Comparison of ENCODE assay signal across 8 cellular contexts in the genomic region with DNA sequence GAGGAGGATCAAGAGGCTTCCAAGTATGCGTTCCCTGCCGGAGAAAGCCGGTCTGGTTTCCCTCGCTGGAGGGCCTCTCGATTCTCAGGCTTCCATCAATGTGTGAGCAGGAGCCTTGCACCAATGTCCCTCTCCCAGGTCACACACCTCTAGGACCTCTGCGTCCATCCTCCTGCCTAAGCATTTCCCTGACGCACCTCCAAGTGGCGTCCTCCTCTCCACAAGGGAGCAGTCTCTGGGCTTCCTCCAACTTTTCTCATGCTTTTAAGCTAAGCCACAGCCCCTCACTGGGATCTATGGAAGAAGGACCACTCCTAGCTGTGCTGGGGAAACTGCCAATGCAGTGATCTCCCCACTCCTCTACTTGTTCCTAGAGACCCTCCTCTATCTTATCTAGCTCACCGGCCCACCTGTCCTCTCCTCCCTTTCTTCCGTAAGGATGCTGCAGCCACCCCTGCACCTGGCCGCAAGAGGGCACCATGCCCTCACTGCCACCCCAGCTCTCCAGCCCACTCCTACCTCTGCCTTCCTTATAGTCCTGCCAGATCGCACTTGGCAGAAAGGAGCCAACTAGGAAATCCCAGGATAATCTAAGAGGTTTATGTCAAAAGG.
DNase-seq lines count a peak whose midpoint lies in the region; ATAC-seq, FAIRE-seq and TF ChIP-seq lines count a peak whose summit lies in the region.

No MANE protein-coding gene starts in this region.

- H3K4me3 ChIP-seq in fibroblast of pulmonary artery (replicated peaks; ENCODE audit: low read depth, low read length) (no peak overlapping the region), small intestine (ENCODE audit: low read depth in 1 of 2, low read length in 2 of 2) (no peak overlapping the region)

- ATAC-seq in HG03571 (IDR thresholded peaks at IDR 0.05; ENCODE audit: unreplicated experiment) (no peak), GM21367 (IDR thresholded peaks at IDR 0.05; ENCODE audit: unreplicated experiment) (no peak)

- no peaks in the 10 kb centered on the region for H3K36me3 ChIP-seq in small intestine (ENCODE audit: control insufficient read depth in 2 of 2, insufficient read depth in 2 of 2, low read length in 2 of 2)

- H3K4me1 ChIP-seq in small intestine (ENCODE audit: control insufficient read depth in 2 of 2, insufficient read depth in 1 of 2, low read depth in 1 of 2, low read length in 1 of 2), result no peaks in the 10 kb centered on the region

- no peaks in the 10 kb centered on the region for H3K9me3 ChIP-seq in small intestine (ENCODE audit: control insufficient read depth, low read depth)

- no peak overlapping the region for H3K27ac ChIP-seq in small intestine (ENCODE audit: low read depth in 1 of 2, low read length in 1 of 2)

- H3K27me3 ChIP-seq in small intestine (ENCODE audit: control insufficient read depth in 2 of 2, insufficient read depth in 2 of 2, low read length in 2 of 2), result peaks cover 0 to 2% of the 10 kb centered on the region in 2 donors

- DNase-seq in ELR (ENCODE audit: low read depth) (peak; percentile 9), NCI-H1092 (lab: John Stamatoyannopoulos, UW) (peak; percentile 33), fibroblast of pulmonary artery (ENCODE audit: low read depth) (no peak), small intestine (peak; percentile 57), GDM1 (lab: John Stamatoyannopoulos, UW) (no peak)
- peak; percentile 34 for DNase-seq in activated CD4-positive, alpha-beta T cell treated with anti-CD3 and anti-CD28 coated beads, Interleukin-2, amount 50 U/mL, for 1 hour

- TF ChIP-seq CTCF in fibroblast of pulmonary artery (IDR thresholded peaks at IDR 0.05; ENCODE audit: low read length, missing control alignments), result peak; percentile 34

- FAIRE-seq in small intestine (lab: Jason Lieb, UNC), result no peak

- 36 to 44% (median 40%) methylated on average over 12 of the region's 12 CpGs for WGBS in small intestine, 3 donors

Comparison
In these comparisons a context has a peak if more than half of its experiments do, and no peak if none do; other contexts are left out.
1. DNase-seq: peak in ELR (single experiment), NCI-H1092 (single experiment), activated CD4-positive, alpha-beta T cell treated with anti-CD3 and anti-CD28 coated beads, Interleukin-2, amount 50 U/mL, for 1 hour (single experiment) and small intestine (single experiment); none in fibroblast of pulmonary artery (single experiment) and GDM1 (single experiment).